Comparison of ENCODE assay signal across 20 cellular contexts in the genomic region with DNA sequence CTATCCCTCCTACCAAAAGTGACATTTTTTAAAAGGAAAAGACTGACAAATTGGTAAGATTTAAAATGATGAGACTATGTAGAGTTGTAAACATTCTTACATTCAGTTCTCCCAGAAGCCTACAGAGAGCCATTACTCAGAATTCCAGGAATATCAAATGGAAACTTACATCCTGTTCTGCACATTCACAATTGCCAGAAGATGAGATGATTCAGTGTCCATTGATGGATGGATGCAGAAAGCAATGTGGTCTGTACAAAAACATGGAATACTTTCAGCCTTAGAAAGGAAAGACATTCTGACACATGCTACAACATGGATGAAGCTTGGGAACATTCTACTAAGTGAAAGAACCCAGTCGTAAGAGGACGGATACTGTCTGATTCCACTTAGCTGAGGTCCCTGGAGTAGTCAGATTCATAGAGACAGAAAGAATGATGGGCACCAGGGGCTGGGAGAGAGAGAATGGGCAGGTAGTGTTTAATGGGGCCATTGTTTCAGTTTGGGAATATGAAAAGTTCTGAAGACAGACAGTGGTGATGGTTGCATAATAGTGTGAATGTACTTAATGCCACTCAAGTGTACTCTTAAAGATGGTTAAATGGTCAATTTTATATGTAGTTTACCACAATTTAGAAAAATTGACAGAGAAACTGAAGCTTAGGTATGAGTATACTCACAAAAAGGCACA. TPM values are rescaled to one million over a fixed set of nuclear protein-coding genes. Genes with fewer than 3 reads are reported as not detected.
DNase-seq lines count a peak whose midpoint lies in the region; ATAC-seq and TF ChIP-seq lines count a peak whose summit lies in the region.
"Had no signal": no experiment of that assay in that cellular context is flagged by ENCODE, and none has a peak within 500 bp of the region (broad histone marks: within the 10 kb centered on the region; RNA-seq: fewer than 3 reads in every experiment).

No MANE protein-coding gene starts in this region.

- no peak overlapping the region for H3K4me2 ChIP-seq in Karpas-422 (ENCODE audit: low read depth, low read length, poor library complexity, severe bottlenecking)
- H3K4me2 ChIP-seq: KMS-11 had no signal

- H3K9me3 ChIP-seq in colonic mucosa (no peaks in the 10 kb centered on the region), Karpas-422 (ENCODE audit: low read length) (no peaks in the 10 kb centered on the region)
- H3K9me3 ChIP-seq: SJCRH30 had no signal

- peaks cover 90% of the 10 kb centered on the region for H3K36me3 Mint-ChIP-seq in activated CD8-positive, alpha-beta memory T cell treated with anti-CD3 and anti-CD28 coated beads, Interleukin-2, amount 10 ng/mL, durations not matched to agents 7 days and 5 days

- ATAC-seq in activated CD8-positive, alpha-beta memory T cell treated with anti-CD3 and anti-CD28 coated beads, Interleukin-2, amount 10 ng/mL, durations not matched to agents 7 days and 5 days, result no peak

- H3K27me3 ChIP-seq in colonic mucosa (no peaks in the 10 kb centered on the region), Karpas-422 (ENCODE audit: low read length) (no peaks in the 10 kb centered on the region)

- H3K27me3 Mint-ChIP-seq in activated CD8-positive, alpha-beta memory T cell treated with anti-CD3 and anti-CD28 coated beads, Interleukin-2, amount 10 ng/mL, durations not matched to agents 7 days and 5 days, result no peaks in the 10 kb centered on the region
- H3K27me3 Mint-ChIP-seq: CD4-positive, CD25-positive, alpha-beta regulatory T cell had no signal

- H3K4me3 ChIP-seq in colonic mucosa (no peak overlapping the region), Karpas-422 (ENCODE audit: low read length) (no peak overlapping the region)
- H3K4me3 ChIP-seq: SJCRH30 had no signal

- no peak overlapping the region for H3K4me3 Mint-ChIP-seq in activated CD8-positive, alpha-beta memory T cell treated with anti-CD3 and anti-CD28 coated beads, Interleukin-2, amount 10 ng/mL, durations not matched to agents 7 days and 5 days
- H3K4me3 Mint-ChIP-seq: CD4-positive, CD25-positive, alpha-beta regulatory T cell had no signal

- H3K9ac ChIP-seq in colonic mucosa (ENCODE audit: low read depth in 2 of 2, low read length in 2 of 2), result no peak overlapping the region
- no peak overlapping the region for H3K9ac ChIP-seq in Karpas-422 (ENCODE audit: low read length)
- H3K9ac ChIP-seq: KMS-11 had no signal

- DNase-seq in EH (ENCODE audit: low read depth), result peak; percentile 60
- DNase-seq in amniotic epithelial cell (ENCODE audit: low read depth), result peak; percentile 66
- peak; percentile 9 for DNase-seq in kidney tubule cell (ENCODE audit: low spot score)
- no peak for DNase-seq in colonic mucosa
- no peak for DNase-seq in activated CD8-positive, alpha-beta memory T cell treated with anti-CD3 and anti-CD28 coated beads, Interleukin-2, amount 10 ng/mL, durations not matched to agents 7 days and 5 days
- no peak for DNase-seq in Karpas-422
- DNase-seq: CD4-positive, CD25-positive, alpha-beta regulatory T cell; COR-L47; DMS 273 treated with DMSO at 0.1 percent for 48 hours; DND-41; NCI-H1694; NCI-H2081 treated with DMSO at 0.1 percent for 48 hours; NCI-H2171 treated with DMSO at 0.1 percent for 48 hours; NCI-H446; NCI-H526; OCI-M1; SJCRH30 had no signal

- intact Hi-C loops in colonic mucosa (cut with DNase I), result no loop called here

- H3K4me1 Mint-ChIP-seq in activated CD8-positive, alpha-beta memory T cell treated with anti-CD3 and anti-CD28 coated beads, Interleukin-2, amount 10 ng/mL, durations not matched to agents 7 days and 5 days, result peaks cover 39% of the 10 kb centered on the region

- no peak overlapping the region for H3K27ac ChIP-seq in colonic mucosa
- H3K27ac ChIP-seq in Karpas-422 (ENCODE audit: low read length), result no peak overlapping the region
- H3K27ac ChIP-seq: KMS-11, SJCRH30 had no signal

- no peaks in the 10 kb centered on the region for H3K9me3 Mint-ChIP-seq in activated CD8-positive, alpha-beta memory T cell treated with anti-CD3 and anti-CD28 coated beads, Interleukin-2, amount 10 ng/mL, durations not matched to agents 7 days and 5 days (ENCODE audit: low read depth)
- H3K9me3 Mint-ChIP-seq: CD4-positive, CD25-positive, alpha-beta regulatory T cell had no signal

- no peak overlapping the region for H2AFZ ChIP-seq in Karpas-422 (ENCODE audit: low read length)

- no peaks in the 10 kb centered on the region for H3K79me2 ChIP-seq in Karpas-422 (ENCODE audit: low read length)

- in situ Hi-C loops in GM18951 (cut with MboI; ENCODE audit: low sequenced_read_pairs, unreplicated experiment), result no loop called here

- no peak for TF ChIP-seq CTCF in colonic mucosa (IDR thresholded peaks at IDR 0.05)

- peak; percentile 24 for TF ChIP-seq POLR2A in GM18951 (IDR thresholded peaks at IDR 0.05; ENCODE audit: extremely low read depth, insufficient read depth, insufficient read length)

- no peaks in the 10 kb centered on the region for H3K9me2 ChIP-seq in Karpas-422 (replicated peaks; ENCODE audit: insufficient read depth, low read length)

- H3K4me1 ChIP-seq in colonic mucosa, result no peaks in the 10 kb centered on the region
- H3K4me1 ChIP-seq in Karpas-422 (ENCODE audit: low read length), result peaks cover 4% of the 10 kb centered on the region

- H3K27ac Mint-ChIP-seq in activated CD8-positive, alpha-beta memory T cell treated with anti-CD3 and anti-CD28 coated beads, Interleukin-2, amount 10 ng/mL, durations not matched to agents 7 days and 5 days, result no peak overlapping the region

- no peaks in the 10 kb centered on the region for H3K36me3 ChIP-seq in colonic mucosa
- peaks cover 17% of the 10 kb centered on the region for H3K36me3 ChIP-seq in Karpas-422 (ENCODE audit: insufficient read depth, low read length)
- H3K36me3 ChIP-seq: SJCRH30 had no signal

- no peaks in the 10 kb centered on the region for H4K20me1 ChIP-seq in Karpas-422 (ENCODE audit: insufficient read depth, low read depth, low read length)

- CTCF ChIA-PET in activated CD8-positive, alpha-beta memory T cell treated with anti-CD3 and anti-CD28 coated beads, Interleukin-2, amount 10 ng/mL, durations not matched to agents 7 days and 5 days (lab: Charles Lee), result no interaction called here

RNA-seq across cellular contexts. Expression of a gene that starts 16.6 kb away (rescaled TPM):
- 10 to 100 TPM in 1 of 2 donors, 1 to 10 TPM in 1; 7.3 to 17.7 TPM for total RNA-seq in colonic mucosa
- 100 to 1,000 TPM; 544 to 967 TPM for total RNA-seq in activated CD8-positive, alpha-beta memory T cell treated with anti-CD3 and anti-CD28 coated beads, Interleukin-2, amount 10 ng/mL, durations not matched to agents 7 days and 5 days
- total RNA-seq in Karpas-422 (2014; rRNA removed; shearing (Covaris generic); ENCODE audit: low replicate concordance), result 90.0 and 108 TPM in 2 replicates
- total RNA-seq: G401, SJCRH30 had no signal

Comparison
In these comparisons a context has a peak if more than half of its experiments do, and no peak if none do; other contexts are left out.
1. DNase-seq: peak in EH (single experiment), amniotic epithelial cell (single experiment) and kidney tubule cell (single experiment); none in colonic mucosa (single experiment), activated CD8-positive, alpha-beta memory T cell treated with anti-CD3 and anti-CD28 coated beads, Interleukin-2, amount 10 ng/mL, durations not matched to agents 7 days and 5 days (single experiment) and Karpas-422 (single experiment).